ENCODE assay signal across 8 cellular contexts in the genomic region with DNA sequence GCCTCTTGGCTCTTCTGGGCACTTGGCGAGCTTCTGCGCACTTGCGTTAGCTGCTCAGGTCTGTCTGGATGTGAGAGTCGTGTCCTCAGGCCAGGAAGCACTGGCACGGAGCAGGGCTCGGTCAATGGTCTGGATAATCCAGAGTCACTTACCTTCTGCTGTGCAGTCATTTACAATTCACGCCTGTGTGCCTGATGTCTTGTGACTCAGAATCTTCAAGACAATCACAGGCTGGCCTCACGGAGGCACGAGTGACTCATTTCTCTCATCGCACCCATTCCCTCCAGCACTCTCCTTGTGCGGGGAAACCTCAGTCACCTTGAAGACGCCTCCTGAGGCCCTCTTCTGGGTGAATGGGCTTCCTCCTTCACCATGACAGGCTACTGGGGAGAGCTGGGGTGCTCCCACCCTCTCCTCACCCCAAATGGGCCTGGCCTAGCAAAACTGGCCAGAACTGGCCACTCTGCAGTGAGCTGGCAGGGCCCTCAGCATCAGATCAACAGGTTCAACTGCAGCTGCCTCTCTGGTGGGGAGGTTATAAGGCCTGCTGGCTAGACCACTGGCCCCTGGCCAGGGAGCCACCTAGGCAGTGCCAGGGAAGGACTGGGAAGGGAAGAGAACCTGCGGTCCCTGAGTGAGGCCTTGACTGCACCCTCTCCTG. TPM values are rescaled to one million over a fixed set of nuclear protein-coding genes. Genes with fewer than 3 reads are reported as not detected.
DNase-seq lines count a peak whose midpoint lies in the region; ATAC-seq and TF ChIP-seq lines count a peak whose summit lies in the region.

No MANE protein-coding gene starts in this region.

- TF ChIP-seq CTCF in CD8-positive, alpha-beta T cell (IDR thresholded peaks at IDR 0.05): no peak
- TF ChIP-seq CTCF in dorsolateral prefrontal cortex (IDR thresholded peaks at IDR 0.05 in 54 of 56, conservative IDR thresholded peaks at IDR 0.05 in 2 of 56; ENCODE audit: low read depth in 1 of 56, partially characterized antibody in 56 of 56): no peak
- no peak for TF ChIP-seq CTCF in neural cell (IDR thresholded peaks at IDR 0.05; ENCODE audit: poor library complexity, severe bottlenecking)
- TF ChIP-seq CTCF in suprapubic skin (IDR thresholded peaks at IDR 0.05): no peak

- CTCF ChIA-PET in CD8-positive, alpha-beta T cell (lab: Charles Lee): interaction anchor here (0.7 kb wide), 1 partner anchor 38 kb away, joined by 5 read pairs; no protein-coding TSS in a partner anchor

- intact Hi-C loops in CD8-positive, alpha-beta T cell (cut with DNase I, micrococcal nuclease): loop anchor here (2.0 to 10.0 kb wide), 7 partner anchors 85 to 388 kb away; a partner anchor contains a TSS
- intact Hi-C loops in activated CD4-positive, alpha-beta T cell treated with anti-CD3 and anti-CD28 coated beads, Interleukin-2, amount 10 ng/mL, durations not matched to agents 24 days and 14 days (cut with micrococcal nuclease): loop anchor here (2.0 kb wide), 2 partner anchors 41 to 101 kb away; a partner anchor contains a TSS
- intact Hi-C loops in dorsolateral prefrontal cortex (cut with DNase I): loop anchor here in 1 of 2 donors (5.0 kb wide), 1 partner anchor 123 kb away; a partner anchor contains a TSS

- peaks cover 35% of the 10 kb centered on the region for H3K4me1 ChIP-seq in CD8-positive, alpha-beta T cell (ENCODE audit: insufficient read depth, low read length)
- H3K4me1 ChIP-seq in HUES6 (ENCODE audit: control insufficient read depth, insufficient read depth, low read length) (peaks cover 35% of the 10 kb centered on the region), suprapubic skin (peaks cover 76% of the 10 kb centered on the region)

- TF ChIP-seq RAD21 in neural cell (conservative IDR thresholded peaks at IDR 0.05): no peak

- 37% methylated on average over 12 of the region's 13 CpGs for WGBS in suprapubic skin

- no peaks in the 10 kb centered on the region for H3K36me3 ChIP-seq in CD8-positive, alpha-beta T cell (ENCODE audit: insufficient read depth, low read length)
- H3K36me3 ChIP-seq in HUES6 (ENCODE audit: control insufficient read depth, insufficient read depth, low read length): peaks cover 15% of the 10 kb centered on the region
- no peaks in the 10 kb centered on the region for H3K36me3 ChIP-seq in neural cell (ENCODE audit: insufficient read depth, low read length)
- H3K36me3 ChIP-seq in suprapubic skin: peaks cover 5% of the 10 kb centered on the region

- H3K9me2 ChIP-seq in neural cell (ENCODE audit: insufficient read depth, low read length): no peaks in the 10 kb centered on the region

- DNase-seq in CD8-positive, alpha-beta T cell: peak in 5 of 7 experiments; percentile 26 to 63 (median 57)
- DNase-seq in activated CD4-positive, alpha-beta T cell treated with anti-CD3 and anti-CD28 coated beads, Interleukin-2, amount 10 ng/mL, durations not matched to agents 24 days and 14 days: peak; percentile 88
- DNase-seq in dorsolateral prefrontal cortex (peak in 5 of 10 donors; percentile 26 to 71 (median 68)), suprapubic skin (ENCODE audit: low spot score in 2 of 2) (no peak), NCI-H1694 (lab: John Stamatoyannopoulos, UW) (no peak)

- H3K4me1 Mint-ChIP-seq in CD8-positive, alpha-beta T cell (ENCODE audit: low read depth): peaks cover 31% of the 10 kb centered on the region
- peaks cover 18% of the 10 kb centered on the region for H3K4me1 Mint-ChIP-seq in activated CD4-positive, alpha-beta T cell treated with anti-CD3 and anti-CD28 coated beads, Interleukin-2, amount 10 ng/mL, durations not matched to agents 24 days and 14 days

- H3K79me2 ChIP-seq in neural cell (replicated peaks; ENCODE audit: insufficient read depth, low read length): peaks cover 16% of the 10 kb centered on the region

- no peaks in the 10 kb centered on the region for H4K20me1 ChIP-seq in neural cell (ENCODE audit: insufficient read depth)

- no peak overlapping the region for H3K4me3 ChIP-seq in CD8-positive, alpha-beta T cell (ENCODE audit: low read depth, low read length)
- H3K4me3 ChIP-seq in HUES6 (ENCODE audit: low read depth, low read length) (peak overlapping the region; percentile 80), dorsolateral prefrontal cortex (peak overlapping the region in 55 of 59 donors; percentile 56 to 96 (median 86)), neural cell (ENCODE audit: low read length) (peak overlapping the region; percentile 97), suprapubic skin (peak overlapping the region; percentile 73)

- no peak overlapping the region for H2AFZ ChIP-seq in neural cell (ENCODE audit: low read depth, low read length)

- H3K4me2 ChIP-seq in neural cell (ENCODE audit: low read length): no peak overlapping the region

- no peaks in the 10 kb centered on the region for H3K9me3 ChIP-seq in CD8-positive, alpha-beta T cell (ENCODE audit: low read length)
- no peaks in the 10 kb centered on the region for H3K9me3 ChIP-seq in HUES6 (ENCODE audit: control insufficient read depth, insufficient read depth, low read depth, low read length)
- no peaks in the 10 kb centered on the region for H3K9me3 ChIP-seq in neural cell (ENCODE audit: low read length)
- H3K9me3 ChIP-seq in suprapubic skin: no peaks in the 10 kb centered on the region

- H3K27me3 Mint-ChIP-seq in CD8-positive, alpha-beta T cell (ENCODE audit: low read depth): no peaks in the 10 kb centered on the region
- H3K27me3 Mint-ChIP-seq in activated CD4-positive, alpha-beta T cell treated with anti-CD3 and anti-CD28 coated beads, Interleukin-2, amount 10 ng/mL, durations not matched to agents 24 days and 14 days: no peaks in the 10 kb centered on the region

- POLR2A ChIA-PET in CD8-positive, alpha-beta T cell (lab: Charles Lee): no interaction called here

- peak overlapping the region; percentile 86 for H3K4me3 Mint-ChIP-seq in CD8-positive, alpha-beta T cell
- peak overlapping the region; percentile 90 for H3K4me3 Mint-ChIP-seq in activated CD4-positive, alpha-beta T cell treated with anti-CD3 and anti-CD28 coated beads, Interleukin-2, amount 10 ng/mL, durations not matched to agents 24 days and 14 days

- H3K36me3 Mint-ChIP-seq in CD8-positive, alpha-beta T cell: peaks cover 4% of the 10 kb centered on the region
- H3K36me3 Mint-ChIP-seq in activated CD4-positive, alpha-beta T cell treated with anti-CD3 and anti-CD28 coated beads, Interleukin-2, amount 10 ng/mL, durations not matched to agents 24 days and 14 days (ENCODE audit: low read depth): peaks cover 12% of the 10 kb centered on the region

- peak overlapping the region; percentile 88 for H3K9ac ChIP-seq in HUES6 (ENCODE audit: low read length)
- H3K9ac ChIP-seq in neural cell (ENCODE audit: low read length): peak overlapping the region; percentile 86

- ATAC-seq in CD8-positive, alpha-beta T cell: peak; percentile 12
- no peak for ATAC-seq in HG03095 (IDR thresholded peaks at IDR 0.05; ENCODE audit: unreplicated experiment)

- no peaks in the 10 kb centered on the region for H3F3A ChIP-seq in neural cell (ENCODE audit: insufficient read depth, low read length, poor library complexity, severe bottlenecking)

- peak overlapping the region; percentile 77 for H3K27ac Mint-ChIP-seq in CD8-positive, alpha-beta T cell
- peak overlapping the region; percentile 92 for H3K27ac Mint-ChIP-seq in activated CD4-positive, alpha-beta T cell treated with anti-CD3 and anti-CD28 coated beads, Interleukin-2, amount 10 ng/mL, durations not matched to agents 24 days and 14 days

- H3K27ac ChIP-seq in CD8-positive, alpha-beta T cell (ENCODE audit: low read depth, low read length): peak overlapping the region; percentile 35
- H3K27ac ChIP-seq in HUES6 (ENCODE audit: low read depth, low read length) (no peak overlapping the region), dorsolateral prefrontal cortex (peak overlapping the region in 50 of 59 donors; percentile 5 to 100 (median 99)), neural cell (ENCODE audit: low read length) (no peak overlapping the region), suprapubic skin (peak overlapping the region; percentile 94)

- no peak for TF ChIP-seq POLR2A in suprapubic skin (IDR thresholded peaks at IDR 0.05)

- TF ChIP-seq EP300 in neural cell (conservative IDR thresholded peaks at IDR 0.05; ENCODE audit: poor library complexity, severe bottlenecking): no peak
- TF ChIP-seq EP300 in suprapubic skin (IDR thresholded peaks at IDR 0.05): no peak

- H3K27me3 ChIP-seq in CD8-positive, alpha-beta T cell (ENCODE audit: insufficient read depth, low read length): no peaks in the 10 kb centered on the region
- H3K27me3 ChIP-seq in HUES6 (ENCODE audit: control insufficient read depth, insufficient read depth, low read length) (no peaks in the 10 kb centered on the region), dorsolateral prefrontal cortex (no peaks in the 10 kb centered on the region), neural cell (ENCODE audit: insufficient read depth, low read depth, low read length) (no peaks in the 10 kb centered on the region), suprapubic skin (no peaks in the 10 kb centered on the region)

- no peaks in the 10 kb centered on the region for H3K9me3 Mint-ChIP-seq in CD8-positive, alpha-beta T cell
- H3K9me3 Mint-ChIP-seq in activated CD4-positive, alpha-beta T cell treated with anti-CD3 and anti-CD28 coated beads, Interleukin-2, amount 10 ng/mL, durations not matched to agents 24 days and 14 days: no peaks in the 10 kb centered on the region

RNA-seq across cellular contexts. Expression of a gene that starts 1.9 kb away (rescaled TPM):
- total RNA-seq in CD8-positive, alpha-beta T cell: 10 to 100 TPM; 40.5 to 43.6 TPM
- total RNA-seq in activated CD4-positive, alpha-beta T cell treated with anti-CD3 and anti-CD28 coated beads, Interleukin-2, amount 10 ng/mL, durations not matched to agents 24 days and 14 days: 121 and 124 TPM in 2 replicates
- 10 to 100 TPM; 18.8 to 69.8 (median 34.2) TPM for total RNA-seq in dorsolateral prefrontal cortex
- polyA plus RNA-seq in neural cell: 11.5 and 15.6 TPM in 2 replicates
- polyA minus RNA-seq in neural cell: 19.0 and 21.2 TPM in 2 replicates
- total RNA-seq in suprapubic skin: 10 to 100 TPM; 59.9 to 86.4 (median 75.2) TPM

RNA-seq across cellular contexts. Expression of a gene that starts 34.5 kb away (rescaled TPM):
- total RNA-seq in CD8-positive, alpha-beta T cell: not detected
- not detected in 2 replicates for total RNA-seq in activated CD4-positive, alpha-beta T cell treated with anti-CD3 and anti-CD28 coated beads, Interleukin-2, amount 10 ng/mL, durations not matched to agents 24 days and 14 days
- total RNA-seq in dorsolateral prefrontal cortex (under 1 TPM in 29 of 120 experiments, not detected in 91; 0.17 to 0.90 (median 0.28) TPM), suprapubic skin (not detected)
- polyA plus RNA-seq in neural cell: not detected in 2 replicates
- polyA minus RNA-seq in neural cell: not detected in 2 replicates

RNA-seq across cellular contexts. Expression of a gene that starts 41.2 kb away (rescaled TPM):
- total RNA-seq in CD8-positive, alpha-beta T cell: under 1 TPM in 1 of 2 experiments, not detected in 1; 0.25 TPM
- 1.1 TPM in 2 replicates for total RNA-seq in activated CD4-positive, alpha-beta T cell treated with anti-CD3 and anti-CD28 coated beads, Interleukin-2, amount 10 ng/mL, durations not matched to agents 24 days and 14 days
- total RNA-seq in dorsolateral prefrontal cortex (1 to 10 TPM in 19 of 120 experiments, under 1 TPM in 97, not detected in 4; 0.20 to 1.6 (median 0.60) TPM), suprapubic skin (under 1 TPM; 0.29 to 0.79 (median 0.35) TPM)
- not detected in 2 replicates for polyA plus RNA-seq in neural cell
- polyA minus RNA-seq in neural cell: not detected in 2 replicates

RNA-seq across cellular contexts. Expression of a gene that starts 44.1 kb away (rescaled TPM):
- total RNA-seq in CD8-positive, alpha-beta T cell: 10 to 100 TPM; 25.9 to 31.0 TPM
- total RNA-seq in activated CD4-positive, alpha-beta T cell treated with anti-CD3 and anti-CD28 coated beads, Interleukin-2, amount 10 ng/mL, durations not matched to agents 24 days and 14 days: 43.2 and 50.3 TPM in 2 replicates
- total RNA-seq in dorsolateral prefrontal cortex (100 to 1,000 TPM in 8 of 120 experiments, 10 to 100 TPM in 112; 51.5 to 125 (median 72.9) TPM), suprapubic skin (10 to 100 TPM; 36.9 to 54.6 (median 44.1) TPM)
- 69.2 and 78.8 TPM in 2 replicates for polyA plus RNA-seq in neural cell
- 29.6 and 39.7 TPM in 2 replicates for polyA minus RNA-seq in neural cell

Comparison
In these comparisons a context has a peak if more than half of its experiments do, and no peak if none do; other contexts are left out.
1. DNase-seq: peak in CD8-positive, alpha-beta T cell (5 of 7) and activated CD4-positive, alpha-beta T cell treated with anti-CD3 and anti-CD28 coated beads, Interleukin-2, amount 10 ng/mL, durations not matched to agents 24 days and 14 days (single experiment); none in suprapubic skin (0 of 2) and NCI-H1694 (single experiment).
2. H3K27ac ChIP-seq: peak in CD8-positive, alpha-beta T cell (single experiment), dorsolateral prefrontal cortex (50 of 59) and suprapubic skin (single experiment); none in HUES6 (single experiment) and neural cell (single experiment).